In the genomic region with DNA sequence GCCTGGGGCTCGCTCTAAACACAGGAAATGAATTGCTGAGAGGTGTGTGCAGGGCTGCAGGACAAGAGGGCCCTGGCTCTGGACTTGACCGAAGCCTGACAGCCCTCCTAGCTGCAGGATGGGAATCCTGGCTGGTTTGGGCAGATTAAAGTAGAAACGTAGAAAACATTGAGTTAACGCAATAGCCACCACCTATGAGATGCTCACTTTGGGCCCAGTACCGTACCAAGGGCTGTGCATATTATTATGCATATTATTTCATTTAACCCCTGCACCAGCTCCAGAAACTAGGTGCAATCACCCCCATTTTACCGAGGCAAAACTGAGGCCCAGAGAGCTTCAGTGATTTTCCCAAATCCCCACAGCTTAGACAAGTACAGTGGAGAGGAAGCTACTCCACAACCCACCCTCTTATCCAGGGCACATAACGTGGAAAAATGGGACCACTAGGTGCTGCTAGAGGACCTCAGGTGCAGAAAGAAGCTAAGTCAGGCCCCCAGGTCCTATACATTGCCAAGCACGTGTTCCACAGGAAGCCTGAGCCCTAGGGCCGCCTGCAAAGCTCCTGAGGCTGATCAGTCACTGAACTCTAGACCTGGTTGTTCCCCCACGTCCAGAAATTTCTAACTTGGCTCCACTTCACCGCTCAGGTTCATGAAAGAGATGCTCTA, we compare ENCODE assay signal across 8 cellular contexts.
DNase-seq lines count a peak whose midpoint lies in the region; ATAC-seq and TF ChIP-seq lines count a peak whose summit lies in the region.

No MANE protein-coding gene starts in this region.

- no peaks in the 10 kb centered on the region for H3K36me3 Mint-ChIP-seq in stimulated activated memory B cell treated with anti-CD40 and anti-IgM and Interleukin-4, amounts not matched to agents 10 μg/mL and 1 μg/mL and 100 μg/mL, for 72 hours

- H3K79me2 ChIP-seq in smooth muscle cell (ENCODE audit: low read depth) = no peaks in the 10 kb centered on the region

- TF ChIP-seq CTCF in smooth muscle cell (IDR thresholded peaks at IDR 0.05; ENCODE audit: borderline replicate concordance, insufficient read depth, poor library complexity, severe bottlenecking) = peak; percentile 14

- no peak overlapping the region for H3K27ac ChIP-seq in smooth muscle cell (ENCODE audit: low read depth)

- H3F3A ChIP-seq in smooth muscle cell (ENCODE audit: low read depth) = no peaks in the 10 kb centered on the region

- DNase-seq in COLO829 (ENCODE audit: low spot score) (peak; percentile 24), GM19238 (ENCODE audit: insufficient read length, low spot score) (peak; percentile 18), NCI-H82 (lab: John Stamatoyannopoulos, UW) (peak; percentile 89), dermis microvascular lymphatic vessel endothelial cell (ENCODE audit: low read depth in 2 of 2) (peak; percentile 28 to 68), smooth muscle cell (lab: John Stamatoyannopoulos, UW; ENCODE audit: unreplicated experiment) (no peak), activated gamma-delta T cell (lab: John Stamatoyannopoulos, UW) (no peak)

- H3K4me1 Mint-ChIP-seq in stimulated activated memory B cell treated with anti-CD40 and anti-IgM and Interleukin-4, amounts not matched to agents 10 μg/mL and 1 μg/mL and 100 μg/mL, for 72 hours = no peaks in the 10 kb centered on the region

- H4K20me1 ChIP-seq in smooth muscle cell (ENCODE audit: low read depth) = no peaks in the 10 kb centered on the region

- H3K4me1 ChIP-seq in smooth muscle cell (ENCODE audit: low read depth) = no peaks in the 10 kb centered on the region

- no peaks in the 10 kb centered on the region for H3K9me3 ChIP-seq in smooth muscle cell (replicated peaks; ENCODE audit: low read depth)

- WGBS in smooth muscle cell (ENCODE audit: low lambda C conversion rate) = 58% methylated on average over 11 of the region's 11 CpGs

- H3K27me3 Mint-ChIP-seq in stimulated activated memory B cell treated with anti-CD40 and anti-IgM and Interleukin-4, amounts not matched to agents 10 μg/mL and 1 μg/mL and 100 μg/mL, for 72 hours = peaks cover 9% of the 10 kb centered on the region

- H3K27me3 ChIP-seq in smooth muscle cell (ENCODE audit: low read depth) = peaks cover 93% of the 10 kb centered on the region

- H3K36me3 ChIP-seq in smooth muscle cell (ENCODE audit: low read depth) = no peaks in the 10 kb centered on the region

- H3K4me2 ChIP-seq in smooth muscle cell = no peak overlapping the region

- no peak overlapping the region for H2AFZ ChIP-seq in smooth muscle cell (ENCODE audit: low read depth)

- no peak overlapping the region for H3K9ac ChIP-seq in smooth muscle cell (ENCODE audit: low read depth)

- H3K4me3 ChIP-seq in smooth muscle cell = no peak overlapping the region

- H3K4me3 Mint-ChIP-seq in stimulated activated memory B cell treated with anti-CD40 and anti-IgM and Interleukin-4, amounts not matched to agents 10 μg/mL and 1 μg/mL and 100 μg/mL, for 72 hours = no peak overlapping the region

- H3K9me3 Mint-ChIP-seq in stimulated activated memory B cell treated with anti-CD40 and anti-IgM and Interleukin-4, amounts not matched to agents 10 μg/mL and 1 μg/mL and 100 μg/mL, for 72 hours = no peaks in the 10 kb centered on the region

- no peak for ATAC-seq in stimulated activated memory B cell treated with anti-CD40 and anti-IgM and Interleukin-4, amounts not matched to agents 10 μg/mL and 1 μg/mL and 100 μg/mL, for 72 hours
- ATAC-seq in activated CD4-positive, CD25-positive, alpha-beta regulatory T cell treated with anti-CD3 and anti-CD28 coated beads, Interleukin-2, amount 50 U/mL, for 24 hours = no peak

- no peak overlapping the region for H3K27ac Mint-ChIP-seq in stimulated activated memory B cell treated with anti-CD40 and anti-IgM and Interleukin-4, amounts not matched to agents 10 μg/mL and 1 μg/mL and 100 μg/mL, for 72 hours

Comparison
In these comparisons a context has a peak if more than half of its experiments do, and no peak if none do; other contexts are left out.
1. DNase-seq: peak in COLO829 (single experiment), GM19238 (single experiment), NCI-H82 (single experiment) and dermis microvascular lymphatic vessel endothelial cell (2 of 2); none in smooth muscle cell (single experiment) and activated gamma-delta T cell (single experiment).